17 cellular contexts compared by ENCODE assay signal in the genomic region with DNA sequence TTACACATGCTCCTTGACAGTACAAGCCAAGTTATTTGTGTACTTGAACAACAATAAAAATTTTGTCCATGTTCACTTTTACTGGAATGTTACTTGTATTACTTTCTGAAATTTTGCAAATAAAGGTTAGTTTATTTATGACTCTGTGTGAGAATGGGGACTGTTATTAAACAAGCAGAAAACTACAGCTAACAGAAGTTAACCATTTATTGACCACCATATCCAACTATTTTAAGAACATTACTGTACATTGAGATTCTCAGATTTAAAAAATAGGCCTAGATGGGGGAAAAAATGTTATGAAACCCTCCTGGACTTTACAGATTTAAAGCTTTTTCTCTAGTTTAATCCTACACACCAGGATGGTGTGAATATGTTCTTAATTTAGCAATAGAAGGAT. TPM values are rescaled to one million over a fixed set of nuclear protein-coding genes. Genes with fewer than 3 reads are reported as not detected.
DNase-seq lines count a peak whose midpoint lies in the region; ATAC-seq and TF ChIP-seq lines count a peak whose summit lies in the region.
"Had no signal": no experiment of that assay in that cellular context is flagged by ENCODE, and none has a peak within 500 bp of the region (broad histone marks: within the 10 kb centered on the region; RNA-seq: fewer than 3 reads in every experiment).

No MANE protein-coding gene starts in this region.

- DNase-seq in activated T-cell treated with anti-CD3 and anti-CD28 coated beads, Interleukin-2, amount 50 U/mL, for 4 hours: no peak
- DNase-seq in activated T-cell treated with anti-CD3 and anti-CD28 coated beads, Interleukin-2, amount 50 U/mL, for 1 hour: no peak
- no peak for DNase-seq in OCI-LY7 (ENCODE audit: low spot score)
- no peak for DNase-seq in fibroblast of lung (ENCODE audit: low read depth in 2 of 2)
- DNase-seq in HPDE6-E6E7 (ENCODE audit: extremely low spot score): no peak
- no peak for DNase-seq in body of pancreas
- DNase-seq: activated naive CD4-positive, alpha-beta T cell treated with anti-CD3 and anti-CD28 coated beads, Interleukin-2, amount 50 U/mL, for 16 hours; cerebellar nuclear complex; DMS53; MG63; NCI-H2171; pancreas; stimulated activated CD4-positive, alpha-beta T cell treated with anti-CD3 and anti-CD28 coated beads, Interleukin-2, amount 100 ng/mL, for 24 hours had no signal

- H3K4me1 Mint-ChIP-seq in activated T-cell treated with anti-CD3 and anti-CD28 coated beads, Interleukin-2, amount 50 U/mL, for 4 hours (ENCODE audit: low read depth): peaks cover 14% of the 10 kb centered on the region

- no peaks in the 10 kb centered on the region for H3K9me3 ChIP-seq in OCI-LY7 (ENCODE audit: low read length)
- H3K9me3 ChIP-seq in fibroblast of lung (ENCODE audit: control insufficient read depth, insufficient read depth, low read depth, low read length): no peaks in the 10 kb centered on the region
- H3K9me3 ChIP-seq in skeletal muscle satellite cell (replicated peaks; ENCODE audit: low read length): no peaks in the 10 kb centered on the region
- no peaks in the 10 kb centered on the region for H3K9me3 ChIP-seq in body of pancreas
- H3K9me3 ChIP-seq: MG63, pancreas, vagina had no signal

- BruUV-seq in OCI-LY7 (replicated peaks; lab: Mats Ljungman, UMichigan): no TSS peak

- H3K4me1 ChIP-seq in OCI-LY7 (ENCODE audit: insufficient read depth, low read length, poor library complexity, severe bottlenecking) (peaks cover 24% of the 10 kb centered on the region), fibroblast of lung (ENCODE audit: control insufficient read depth, extremely low read depth, insufficient read depth, low read length) (peaks cover 18% of the 10 kb centered on the region), skeletal muscle satellite cell (ENCODE audit: control insufficient read depth, insufficient read depth, low read length) (peaks cover 28% of the 10 kb centered on the region), body of pancreas (peaks cover 30% of the 10 kb centered on the region)

- H3K27me3 Mint-ChIP-seq in activated T-cell treated with anti-CD3 and anti-CD28 coated beads, Interleukin-2, amount 50 U/mL, for 4 hours (ENCODE audit: low read depth): no peaks in the 10 kb centered on the region

- intact Hi-C loops in OCI-LY7 (cut with micrococcal nuclease; ENCODE audit: unreplicated experiment): loop anchor here (5.0 kb wide), 2 partner anchors 310 to 420 kb away; partner anchors contain the start of gene TOMM5
- intact Hi-C loops in body of pancreas (cut with DNase I): no loop called here

- H3K27me3 ChIP-seq in fibroblast of lung (ENCODE audit: control insufficient read depth, insufficient read depth, low read length) (no peaks in the 10 kb centered on the region), skeletal muscle satellite cell (ENCODE audit: control insufficient read depth, insufficient read depth, low read length) (no peaks in the 10 kb centered on the region), body of pancreas (no peaks in the 10 kb centered on the region)
- H3K27me3 ChIP-seq: MG63, pancreas, vagina had no signal

- TF ChIP-seq CTCF in OCI-LY7 (conservative IDR thresholded peaks at IDR 0.05; ENCODE audit: low read length) (no peak), fibroblast of lung (conservative IDR thresholded peaks at IDR 0.05 in 1 of 2, IDR thresholded peaks at IDR 0.05 in 1 of 2; ENCODE audit: low read depth in 1 of 2, low read length in 2 of 2) (no peak), body of pancreas (IDR thresholded peaks at IDR 0.05) (no peak)

- H4K20me1 ChIP-seq in OCI-LY7 (ENCODE audit: insufficient read depth, low read length): peaks cover 14% of the 10 kb centered on the region; the same call in 1 of the 2 replicates
- no peaks in the 10 kb centered on the region for H4K20me1 ChIP-seq in fibroblast of lung (ENCODE audit: control insufficient read depth, extremely low read depth, insufficient read depth, low read length)

- H3K4me3 Mint-ChIP-seq in activated T-cell treated with anti-CD3 and anti-CD28 coated beads, Interleukin-2, amount 50 U/mL, for 4 hours: peak overlapping the region; percentile 86

- CTCF ChIA-PET in OCI-LY7 (lab: Charles Lee; ENCODE audit: unreplicated experiment): no interaction called here

- H2AFZ ChIP-seq in OCI-LY7 (ENCODE audit: low read length) (no peak overlapping the region), fibroblast of lung (ENCODE audit: low read length) (no peak overlapping the region)

- H3K36me3 ChIP-seq in OCI-LY7 (ENCODE audit: insufficient read depth, low read length): peaks cover 28% of the 10 kb centered on the region
- H3K36me3 ChIP-seq in fibroblast of lung (ENCODE audit: control insufficient read depth, insufficient read depth, low read length): no peaks in the 10 kb centered on the region
- peaks cover 10% of the 10 kb centered on the region for H3K36me3 ChIP-seq in skeletal muscle satellite cell (ENCODE audit: insufficient read depth, low read length)
- H3K36me3 ChIP-seq in body of pancreas (replicated peaks in 1 of 2; ENCODE audit: insufficient read depth in 1 of 2, low read depth in 2 of 2): peaks cover 0 to 8% of the 10 kb centered on the region in 2 donors

- H3K27ac ChIP-seq in OCI-LY7 (ENCODE audit: low read depth, low read length, poor library complexity, severe bottlenecking) (no peak overlapping the region), fibroblast of lung (ENCODE audit: insufficient read depth, low read length) (no peak overlapping the region), body of pancreas (no peak overlapping the region)
- H3K27ac ChIP-seq: pancreas, vagina had no signal

- peak overlapping the region; percentile 74 for H3K4me2 ChIP-seq in OCI-LY7 (ENCODE audit: low read length)
- peak overlapping the region; percentile 84 for H3K4me2 ChIP-seq in fibroblast of lung (ENCODE audit: extremely low read depth, insufficient read depth, low read length)
- H3K4me2 ChIP-seq in skeletal muscle satellite cell (ENCODE audit: low read length): peak overlapping the region; percentile 82

- peaks cover 10% of the 10 kb centered on the region for H3K36me3 Mint-ChIP-seq in activated T-cell treated with anti-CD3 and anti-CD28 coated beads, Interleukin-2, amount 50 U/mL, for 4 hours (ENCODE audit: insufficient read depth)

- ATAC-seq in activated T-cell treated with anti-CD3 and anti-CD28 coated beads, Interleukin-2, amount 50 U/mL, for 4 hours: no peak
- ATAC-seq in body of pancreas (no peak), GM19463 (IDR thresholded peaks at IDR 0.05; ENCODE audit: unreplicated experiment) (no peak)
- ATAC-seq: pancreas had no signal

- H3K4me3 ChIP-seq in OCI-LY7 (ENCODE audit: low read depth, low read length, poor library complexity, severe bottlenecking): peak overlapping the region; percentile 94
- peak overlapping the region; percentile 66 to 87 (median 76) for H3K4me3 ChIP-seq in fibroblast of lung (replicated peaks in 1 of 4; ENCODE audit: control extremely low read depth in 1 of 4, insufficient read depth in 1 of 4, low read depth in 3 of 4, low read length in 4 of 4)
- peak overlapping the region; percentile 85 for H3K4me3 ChIP-seq in skeletal muscle satellite cell (ENCODE audit: low read length)
- no peak overlapping the region for H3K4me3 ChIP-seq in body of pancreas

- no peaks in the 10 kb centered on the region for H3K9me3 Mint-ChIP-seq in activated T-cell treated with anti-CD3 and anti-CD28 coated beads, Interleukin-2, amount 50 U/mL, for 4 hours
- H3K9me3 Mint-ChIP-seq: T-helper 1 cell treated with Interleukin-12 subunit alpha and Interleukin-12 subunit beta and Interleukin-4 antibody, amounts not matched to agents 30 μg/mL and 1 μg/mL, for 36 hours had no signal

- no peak overlapping the region for H3K9ac ChIP-seq in fibroblast of lung (ENCODE audit: insufficient read depth, low read length)
- peak overlapping the region; percentile 89 for H3K9ac ChIP-seq in skeletal muscle satellite cell (ENCODE audit: low read depth, low read length)

- POLR2A ChIA-PET in OCI-LY7 (lab: Charles Lee): interaction anchor here (1.0 to 1.6 kb wide), 4 partner anchors 26 to 123 kb away, joined by 3 to 5 read pairs (median 4); partner anchors contain the start of gene EXOSC3

- H3K79me2 ChIP-seq in OCI-LY7 (ENCODE audit: insufficient read depth, low read depth, low read length): peaks cover 23% of the 10 kb centered on the region; the same call in 1 of the 2 replicates
- H3K79me2 ChIP-seq in fibroblast of lung (ENCODE audit: control insufficient read depth, insufficient read depth, low read length): peaks cover 36% of the 10 kb centered on the region

- no peak for TF ChIP-seq POLR2A in body of pancreas (IDR thresholded peaks at IDR 0.05)

- H3K9me2 ChIP-seq in OCI-LY7 (ENCODE audit: insufficient read depth, low read length): no peaks in the 10 kb centered on the region

RNA-seq across cellular contexts. Expression of gene SLC25A51, which starts 1.8 kb away (rescaled TPM):
- 10 to 100 TPM; 36.7 to 38.1 (median 37.7) TPM for total RNA-seq in activated T-cell treated with anti-CD3 and anti-CD28 coated beads, Interleukin-2, amount 50 U/mL, for 4 hours
- 20.1 and 31.8 TPM in 2 replicates for total RNA-seq in OCI-LY7 (2014; rRNA removed; shearing (Covaris generic))
- 32.4 and 34.3 TPM in 2 replicates for total RNA-seq in OCI-LY7 (2022)
- total RNA-seq in fibroblast of lung: 91.7 and 100 TPM in 2 replicates
- 39.3 and 41.6 TPM in 2 replicates for polyA plus RNA-seq in fibroblast of lung
- polyA plus RNA-seq in fibroblast of lung (2012): 18.3 and 19.8 TPM in 2 replicates
- 41.1 and 58.5 TPM in 2 replicates for polyA minus RNA-seq in fibroblast of lung (ENCODE audit: low replicate concordance)
- total RNA-seq in skeletal muscle satellite cell (2012; rRNA removed): 53.3 and 62.1 TPM in 2 replicates
- total RNA-seq in body of pancreas: 10 to 100 TPM; 17.1 to 18.1 TPM

Comparison
In these comparisons a context has a peak if more than half of its experiments do, and no peak if none do; other contexts are left out.
1. H3K4me3 ChIP-seq: peak in OCI-LY7 (single experiment), fibroblast of lung (4 of 4) and skeletal muscle satellite cell (single experiment); none in body of pancreas (0 of 2).
2. Peak in every context shown above with its lines, with median percentiles within 50 percentile points of each other: H3K4me2 ChIP-seq.